14 cellular contexts compared by ENCODE assay signal in genomic region chr9:108469654-108470053, GRCh38.
DNase-seq lines count a peak whose midpoint lies in the region; ATAC-seq and TF ChIP-seq lines count a peak whose summit lies in the region.
"Had no signal": no experiment of that assay in that cellular context is flagged by ENCODE, and none has a peak within 500 bp of the region (broad histone marks: within the 10 kb centered on the region; RNA-seq: fewer than 3 reads in every experiment).

No MANE protein-coding gene starts in this region.

- no peak overlapping the region for H3K4me3 ChIP-seq in NB4 (ENCODE audit: low read depth, low read length)

- TF ChIP-seq POLR2A in NB4 (IDR thresholded peaks at IDR 0.05; ENCODE audit: extremely low read depth, insufficient read length) = no peak

- peaks cover 53% of the 10 kb centered on the region for H3K4me1 Mint-ChIP-seq in osteocyte (ENCODE audit: unreplicated experiment)
- H3K4me1 Mint-ChIP-seq: naive B cell had no signal

- H3K9me3 Mint-ChIP-seq in osteocyte (ENCODE audit: unreplicated experiment) = peaks cover 6% of the 10 kb centered on the region

- no peak for TF ChIP-seq CTCF in NB4 (IDR thresholded peaks at IDR 0.05; ENCODE audit: low read depth, low read length)
- TF ChIP-seq CTCF in osteocyte (IDR thresholded peaks at IDR 0.05) = no peak

- no peaks in the 10 kb centered on the region for H3K36me3 Mint-ChIP-seq in osteocyte (ENCODE audit: unreplicated experiment)
- H3K36me3 Mint-ChIP-seq: naive B cell had no signal

- DNase-seq in ELR (ENCODE audit: low read depth) (peak; percentile 85), NB4 (ENCODE audit: low read depth) (peak; percentile 74), dedifferentiated amniotic fluid mesenchymal stem cell (ENCODE audit: extremely low spot score) (peak; percentile 14), osteocyte (ENCODE audit: extremely low spot score, unreplicated experiment) (no peak), kidney glomerular epithelial cell (lab: John Stamatoyannopoulos, UW) (no peak)
- DNase-seq in stimulated activated CD4-positive, alpha-beta T cell treated with anti-CD3 and anti-CD28 coated beads, Interleukin-4, amount 100 ng/mL, for 1 hour = no peak
- DNase-seq: activated CD4-positive, CD25-positive, alpha-beta regulatory T cell; anterior cingulate cortex; naive B cell; NCI-H1092; NCI-H510A; SHP77 treated with DMSO at 0.1 percent for 48 hours had no signal

- ATAC-seq in HG03439 (IDR thresholded peaks at IDR 0.05; ENCODE audit: unreplicated experiment) (no peak), HG03342 (IDR thresholded peaks at IDR 0.05; ENCODE audit: unreplicated experiment) (no peak)

- peak overlapping the region; percentile 52 for H3K27ac Mint-ChIP-seq in osteocyte (ENCODE audit: unreplicated experiment)
- H3K27ac Mint-ChIP-seq: naive B cell had no signal

- no peaks in the 10 kb centered on the region for H3K27me3 Mint-ChIP-seq in osteocyte (ENCODE audit: unreplicated experiment)
- H3K27me3 Mint-ChIP-seq: naive B cell had no signal

- H3K4me3 Mint-ChIP-seq in osteocyte (ENCODE audit: unreplicated experiment) = no peak overlapping the region
- H3K4me3 Mint-ChIP-seq: naive B cell had no signal

Comparison
In these comparisons a context has a peak if more than half of its experiments do, and no peak if none do; other contexts are left out.
1. DNase-seq: peak in ELR (single experiment), NB4 (single experiment) and dedifferentiated amniotic fluid mesenchymal stem cell (single experiment); none in osteocyte (single experiment), kidney glomerular epithelial cell (single experiment) and stimulated activated CD4-positive, alpha-beta T cell treated with anti-CD3 and anti-CD28 coated beads, Interleukin-4, amount 100 ng/mL, for 1 hour (single experiment).